ENCODE assay signal across 10 cellular contexts in the genomic region with DNA sequence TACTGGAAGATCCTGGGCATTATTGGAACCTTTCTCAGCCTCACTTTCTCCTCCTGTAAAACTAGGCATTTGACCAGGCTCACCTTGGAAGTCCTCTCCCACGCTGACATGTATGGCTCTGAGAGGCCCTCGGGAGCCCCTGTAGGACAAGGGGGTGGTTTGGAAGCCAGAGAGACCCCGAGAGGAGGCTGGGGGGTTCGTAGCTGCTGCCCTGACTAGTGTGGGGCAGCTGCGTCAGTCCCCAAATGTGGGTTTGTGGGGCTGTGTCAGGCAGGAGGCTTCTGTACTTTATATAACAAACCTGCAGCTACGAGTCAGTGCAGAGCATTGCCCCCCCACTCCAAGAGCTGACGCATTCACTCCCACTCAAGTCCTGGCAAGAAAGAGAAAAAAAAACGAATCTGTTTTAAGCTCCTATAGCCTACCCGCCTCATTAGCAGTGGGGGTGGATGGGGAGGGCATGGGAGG. TPM values are rescaled to one million over a fixed set of nuclear protein-coding genes. Genes with fewer than 3 reads are reported as not detected.
DNase-seq lines count a peak whose midpoint lies in the region; ATAC-seq and TF ChIP-seq lines count a peak whose summit lies in the region.
"Had no signal": no experiment of that assay in that cellular context is flagged by ENCODE, and none has a peak within 500 bp of the region (broad histone marks: within the 10 kb centered on the region; RNA-seq: fewer than 3 reads in every experiment).

No MANE protein-coding gene starts in this region.

- H3K27me3 ChIP-seq in kidney epithelial cell (ENCODE audit: control insufficient read depth, insufficient read depth, low read length) (no peaks in the 10 kb centered on the region), skeletal muscle tissue (ENCODE audit: control insufficient read depth in 3 of 3, insufficient read depth in 3 of 3, low read length in 3 of 3) (peaks cover 7 to 15% (median 12%) of the 10 kb centered on the region in 3 donors)

- H3K36me3 ChIP-seq in kidney epithelial cell (ENCODE audit: control insufficient read depth, insufficient read depth, low read length) (no peaks in the 10 kb centered on the region), skeletal muscle tissue (ENCODE audit: control insufficient read depth in 3 of 3, insufficient read depth in 3 of 3, low read length in 3 of 3) (no peaks in the 10 kb centered on the region)

- in situ Hi-C loops in G401 (cut with HindIII; ENCODE audit: low sequenced_read_pairs), result no loop called here

- no peak overlapping the region for H3K27ac ChIP-seq in skeletal muscle tissue (ENCODE audit: low read depth, low read length)

- peak overlapping the region in 2 of 3 donors; percentile 27 to 66 for H3K9ac ChIP-seq in skeletal muscle tissue (ENCODE audit: low read depth in 1 of 3, low read length in 3 of 3)

- ATAC-seq in HG02981 (IDR thresholded peaks at IDR 0.05; ENCODE audit: unreplicated experiment), result no peak
- no peak for ATAC-seq in HG03565 (IDR thresholded peaks at IDR 0.05; ENCODE audit: unreplicated experiment)

- peaks cover 0 to 14% (median 6%) of the 10 kb centered on the region in 3 donors for H3K4me1 ChIP-seq in skeletal muscle tissue (ENCODE audit: control insufficient read depth in 3 of 3, insufficient read depth in 3 of 3, low read length in 3 of 3)

- H3K9me3 ChIP-seq in skeletal muscle tissue (ENCODE audit: control insufficient read depth in 3 of 3, low read length in 3 of 3), result no peaks in the 10 kb centered on the region

- DNase-seq in G401 (ENCODE audit: low spot score) (peak; percentile 27), amniotic epithelial cell (ENCODE audit: low read depth) (peak; percentile 61), kidney epithelial cell (ENCODE audit: low read depth) (no peak), NCI-H2081 treated with DMSO at 0.1 percent for 48 hours (lab: John Stamatoyannopoulos, UW) (no peak), NCI-H82 (lab: John Stamatoyannopoulos, UW) (no peak)
- DNase-seq: activated CD4-positive, CD25-positive, alpha-beta regulatory T cell; NCI-H524 had no signal

- no peak for TF ChIP-seq CTCF in kidney epithelial cell (IDR thresholded peaks at IDR 0.05; ENCODE audit: insufficient read depth, low read length, poor library complexity, severe bottlenecking)

- peak overlapping the region; percentile 59 for H3K4me3 ChIP-seq in kidney epithelial cell (ENCODE audit: low read depth, low read length)
- peak overlapping the region; percentile 54 to 68 (median 64) for H3K4me3 ChIP-seq in skeletal muscle tissue (ENCODE audit: low read length in 3 of 3)

RNA-seq across cellular contexts. Expression of gene CX3CL1, which starts 1.8 kb away (rescaled TPM):
- 0.43 TPM in 1 of 2 replicates, not detected in the other for total RNA-seq in G401 (2014; rRNA removed; shearing (Covaris generic))
- total RNA-seq in kidney epithelial cell (22.0 and 24.8 TPM in 2 replicates), skeletal muscle tissue (0.52 TPM)

RNA-seq across cellular contexts. Expression of gene CCL22, which starts 15.5 kb away (rescaled TPM):
- not detected in 2 replicates for total RNA-seq in G401 (2014; rRNA removed; shearing (Covaris generic))
- total RNA-seq in kidney epithelial cell (not detected in 2 replicates), skeletal muscle tissue (not detected)

RNA-seq across cellular contexts. Expression of gene CCL17, which starts 30.5 kb away (rescaled TPM):
- not detected in 2 replicates for total RNA-seq in G401 (2014; rRNA removed; shearing (Covaris generic))
- not detected in 2 replicates for total RNA-seq in kidney epithelial cell
- not detected for total RNA-seq in skeletal muscle tissue

Comparison
In these comparisons a context has a peak if more than half of its experiments do, and no peak if none do; other contexts are left out.
1. DNase-seq: peak in G401 (single experiment) and amniotic epithelial cell (single experiment); none in kidney epithelial cell (single experiment), NCI-H2081 treated with DMSO at 0.1 percent for 48 hours (single experiment) and NCI-H82 (single experiment).
2. RNA of gene CX3CL1, which starts 1.8 kb away (total RNA-seq): 22.0 to 24.8 TPM in kidney epithelial cell; 0.52 TPM in skeletal muscle tissue (single experiment) and 0.43 TPM in G401; every median in the first group is over 10 times any median in the second.